In genomic region chr5:119411291-119411934, GRCh38 we compare ENCODE assay signal across 8 cellular contexts. TPM values are rescaled to one million over a fixed set of nuclear protein-coding genes. Genes with fewer than 3 reads are reported as not detected.
DNase-seq lines count a peak whose midpoint lies in the region; FAIRE-seq and TF ChIP-seq lines count a peak whose summit lies in the region.

No MANE protein-coding gene starts in this region.

- no peak for FAIRE-seq in urothelium cell line (lab: Jason Lieb, UNC)

- no peaks in the 10 kb centered on the region for H3K79me1 ChIP-seq in mesenchymal stem cell (replicated peaks; ENCODE audit: low read length, poor library complexity, severe bottlenecking)

- peak overlapping the region; percentile 60 to 86 (median 69) for H3K27ac ChIP-seq in BLaER1 treated with 17β-estradiol and CSF1 and Interleukin-3, amounts not matched to agents 10 nM and 100 nM
- H3K27ac ChIP-seq in HUES6 (ENCODE audit: low read depth, low read length) (no peak overlapping the region), mesenchymal stem cell (ENCODE audit: low read length, poor library complexity, severe bottlenecking) (peak overlapping the region; percentile 87)

- peaks cover 9% of the 10 kb centered on the region for H3K4me1 Mint-ChIP-seq in MCF 10A (ENCODE audit: insufficient read depth, unreplicated experiment)

- no peaks in the 10 kb centered on the region for H3K36me3 Mint-ChIP-seq in MCF 10A (ENCODE audit: insufficient read depth, unreplicated experiment)

- no peaks in the 10 kb centered on the region for H4K20me1 ChIP-seq in BLaER1 treated with 17β-estradiol and CSF1 and Interleukin-3, amounts not matched to agents 10 nM and 100 nM

- H3K4me3 Mint-ChIP-seq in MCF 10A (ENCODE audit: unreplicated experiment) = peak overlapping the region; percentile 72

- H4K91ac ChIP-seq in mesenchymal stem cell (ENCODE audit: low read length) = no peak overlapping the region

- peak overlapping the region; percentile 62 to 84 (median 75) for H3K9ac ChIP-seq in BLaER1 treated with 17β-estradiol and CSF1 and Interleukin-3, amounts not matched to agents 10 nM and 100 nM
- H3K9ac ChIP-seq in HUES6 (ENCODE audit: low read length) = peak overlapping the region; percentile 48
- H3K9ac ChIP-seq in mesenchymal stem cell (ENCODE audit: low read length) = peak overlapping the region; percentile 99

- H3K4ac ChIP-seq in mesenchymal stem cell (ENCODE audit: low read depth in 1 of 2, low read length in 2 of 2) = no peak overlapping the region

- no peak overlapping the region for H3K14ac ChIP-seq in mesenchymal stem cell (ENCODE audit: low read length in 2 of 2)

- BruUV-seq in MCF 10A (replicated peaks; lab: Mats Ljungman, UMichigan) = TSS peak; percentile 44

- no peaks in the 10 kb centered on the region for H3K9me3 Mint-ChIP-seq in MCF 10A (ENCODE audit: unreplicated experiment)

- H3K4me3 ChIP-seq in BLaER1 treated with 17β-estradiol and CSF1 and Interleukin-3, amounts not matched to agents 10 nM and 100 nM = peak overlapping the region; percentile 45 to 66 (median 54)
- H3K4me3 ChIP-seq in HUES6 (ENCODE audit: low read depth, low read length) = peak overlapping the region; percentile 73
- H3K4me3 ChIP-seq in mesenchymal stem cell (ENCODE audit: insufficient read depth in 1 of 2, low read depth in 1 of 2, low read length in 2 of 2) = peak overlapping the region; percentile 37 to 86

- H4K8ac ChIP-seq in mesenchymal stem cell (ENCODE audit: low read length) = no peak overlapping the region

- no peak overlapping the region for H2BK120ac ChIP-seq in mesenchymal stem cell (ENCODE audit: low read depth, low read length)

- CTCF ChIA-PET in MCF 10A (lab: Yijun Ruan, JAX) = interaction anchor here (0.6 to 7.9 kb wide), 88 partner anchors 11 to 1141 kb away, joined by 3 to 253 read pairs (median 5); partner anchors contain the start of genes DMXL1, DTWD2 and TNFAIP8

- H2AFZ ChIP-seq in mesenchymal stem cell (ENCODE audit: low read depth, low read length) = peak overlapping the region; percentile 15

- DNase-seq in MCF 10A (ENCODE audit: unreplicated experiment) (peak; percentile 71), mesenchymal stem cell (no peak), DMS79 (lab: John Stamatoyannopoulos, UW) (no peak), posterior vena cava (ENCODE audit: low spot score) (no peak), C1 segment of cervical spinal cord (lab: John Stamatoyannopoulos, UW) (no peak), urothelium cell line (ENCODE audit: low spot score) (no peak)

- H3K4me2 ChIP-seq in BLaER1 treated with 17β-estradiol and CSF1 and Interleukin-3, amounts not matched to agents 10 nM and 100 nM = peak overlapping the region; percentile 69 to 90 (median 78)
- peak overlapping the region; percentile 54 for H3K4me2 ChIP-seq in mesenchymal stem cell (ENCODE audit: low read length, poor library complexity, severe bottlenecking)

- H3K27me3 Mint-ChIP-seq in MCF 10A (ENCODE audit: insufficient read depth, unreplicated experiment) = no peaks in the 10 kb centered on the region

- peaks cover 4 to 71% (median 16%) of the 10 kb centered on the region in 10 experiments; a peak in 12 of 20 replicates for H3K4me1 ChIP-seq in BLaER1 treated with 17β-estradiol and CSF1 and Interleukin-3, amounts not matched to agents 10 nM and 100 nM
- no peaks in the 10 kb centered on the region; the same call in 1 of the 2 replicates for H3K4me1 ChIP-seq in HUES6 (ENCODE audit: control insufficient read depth, insufficient read depth, low read length)
- peaks cover 4% of the 10 kb centered on the region for H3K4me1 ChIP-seq in mesenchymal stem cell (ENCODE audit: control insufficient read depth, insufficient read depth, low read depth, low read length)

- H3K36me3 ChIP-seq in BLaER1 treated with 17β-estradiol and CSF1 and Interleukin-3, amounts not matched to agents 10 nM and 100 nM = no peaks in the 10 kb centered on the region
- H3K36me3 ChIP-seq in HUES6 (ENCODE audit: control insufficient read depth, insufficient read depth, low read length) (no peaks in the 10 kb centered on the region), mesenchymal stem cell (ENCODE audit: control insufficient read depth in 1 of 2, insufficient read depth in 2 of 2, low read depth in 1 of 2, low read length in 2 of 2) (no peaks in the 10 kb centered on the region)

- no peak overlapping the region for H2BK15ac ChIP-seq in mesenchymal stem cell (ENCODE audit: low read depth, poor library complexity, severe bottlenecking)

- no peaks in the 10 kb centered on the region for H3K27me3 ChIP-seq in BLaER1 treated with 17β-estradiol and CSF1 and Interleukin-3, amounts not matched to agents 10 nM and 100 nM
- H3K27me3 ChIP-seq in HUES6 (ENCODE audit: control insufficient read depth, insufficient read depth, low read length) (no peaks in the 10 kb centered on the region), mesenchymal stem cell (ENCODE audit: control insufficient read depth in 1 of 2, insufficient read depth in 1 of 2, low read length in 2 of 2) (no peaks in the 10 kb centered on the region)

- POLR2A ChIA-PET in MCF 10A (lab: Yijun Ruan, JAX) = interaction anchor here (0.6 to 6.9 kb wide), 36 partner anchors 11 to 456 kb away, joined by 3 to 174 read pairs (median 6); partner anchors contain the start of genes DMXL1, DTWD2, HSD17B4 and TNFAIP8

- peak overlapping the region in 1 of 2 experiments; percentile 83 for H2BK12ac ChIP-seq in mesenchymal stem cell (ENCODE audit: low read length in 2 of 2)

- peak overlapping the region; percentile 77 for H3K27ac Mint-ChIP-seq in MCF 10A (ENCODE audit: low read depth, unreplicated experiment)

- 18% methylated on average over 5 of the region's 9 CpGs for WGBS in mesenchymal stem cell

- H3K9me3 ChIP-seq in BLaER1 treated with 17β-estradiol and CSF1 and Interleukin-3, amounts not matched to agents 10 nM and 100 nM (replicated peaks in 1 of 11) = peaks cover 0 to 7% (median 0%) of the 10 kb centered on the region in 11 experiments; a peak in 2 of 22 replicates
- no peaks in the 10 kb centered on the region for H3K9me3 ChIP-seq in HUES6 (ENCODE audit: control insufficient read depth, insufficient read depth, low read depth, low read length)
- H3K9me3 ChIP-seq in mesenchymal stem cell (ENCODE audit: control insufficient read depth, low read length) = no peaks in the 10 kb centered on the region

- peak overlapping the region in 1 of 2 experiments; percentile 72 for H3K18ac ChIP-seq in mesenchymal stem cell (ENCODE audit: low read depth in 1 of 2, low read length in 2 of 2)

- H2AK5ac ChIP-seq in mesenchymal stem cell (ENCODE audit: low read length, severe bottlenecking) = no peak overlapping the region

- TF ChIP-seq CTCF in MCF 10A (IDR thresholded peaks at IDR 0.05; ENCODE audit: unreplicated experiment) = no peak

- peak overlapping the region; percentile 75 for H2BK5ac ChIP-seq in mesenchymal stem cell (ENCODE audit: low read depth, low read length, poor library complexity, severe bottlenecking)

- intact Hi-C loops in MCF 10A (cut with micrococcal nuclease) = loop anchor here (1.0 to 2.0 kb wide), 5 partner anchors 55 to 423 kb away; partner anchors contain the start of genes DMXL1, DTWD2 and TNFAIP8
- intact Hi-C loops in posterior vena cava (cut with DNase I) = loop anchor here (5.0 to 10.0 kb wide), 3 partner anchors 54 to 427 kb away; partner anchors contain the start of genes DTWD2 (in 1 of the 2) and TNFAIP8 (in 1 of the 2)

- no peak overlapping the region for H3K23ac ChIP-seq in mesenchymal stem cell (ENCODE audit: low read length in 2 of 2)

RNA-seq across cellular contexts. Expression of gene HSD17B4, which starts 40.9 kb away (rescaled TPM):
- total RNA-seq in MCF 10A (2022) = 163 and 169 TPM in 2 replicates
- polyA plus RNA-seq in mesenchymal stem cell (2013, experiment 1 of 2) = 108 TPM
- 98.7 TPM for polyA plus RNA-seq in mesenchymal stem cell (2013, experiment 2 of 2)
- total RNA-seq in posterior vena cava = 100 to 1,000 TPM; 144 to 188 TPM

RNA-seq across cellular contexts. Expression of gene TNFAIP8, which starts 55.6 kb away (rescaled TPM):
- total RNA-seq in MCF 10A (2022) (13.0 and 16.2 TPM in 2 replicates), posterior vena cava (10 to 100 TPM; 10.8 to 12.4 TPM)
- polyA plus RNA-seq in mesenchymal stem cell (2013, experiment 1 of 2) = 14.4 TPM
- polyA plus RNA-seq in mesenchymal stem cell (2013, experiment 2 of 2) = 15.0 TPM

Comparison
In these comparisons a context has a peak if more than half of its experiments do, and no peak if none do; other contexts are left out.
1. H3K9ac ChIP-seq: peak in every context shown above with its lines; median percentile 99 in mesenchymal stem cell; 75 in BLaER1 treated with 17β-estradiol and CSF1 and Interleukin-3, amounts not matched to agents 10 nM and 100 nM; 48 in HUES6.